ENCODE assay signal across 1 cellular context in genomic region chr10:3902054-3902808, GRCh38.
TF ChIP-seq lines count a peak whose summit lies in the region.

No MANE protein-coding gene starts in this region.

TF ChIP-seq in GM23338, 12 proteins besides CTCF, POLR2A, EP300 and RAD21 (continued from another document):
- TF ChIP-seq ETS1 (IDR thresholded peaks at IDR 0.05), result no peak
- TF ChIP-seq ZNF331 (CRISPR knock-in tag; IDR thresholded peaks at IDR 0.05; ENCODE audit: low read depth), result no peak
TF ChIP-seq in GM23338: peak in this region for 0.
